Comparison of ENCODE assay signal across 8 cellular contexts in genomic region chr10:68471586-68472408, GRCh38. TPM values are rescaled to one million over a fixed set of nuclear protein-coding genes. Genes with fewer than 3 reads are reported as not detected.
DNase-seq lines count a peak whose midpoint lies in the region; ATAC-seq and TF ChIP-seq lines count a peak whose summit lies in the region.

A gene with protein sequence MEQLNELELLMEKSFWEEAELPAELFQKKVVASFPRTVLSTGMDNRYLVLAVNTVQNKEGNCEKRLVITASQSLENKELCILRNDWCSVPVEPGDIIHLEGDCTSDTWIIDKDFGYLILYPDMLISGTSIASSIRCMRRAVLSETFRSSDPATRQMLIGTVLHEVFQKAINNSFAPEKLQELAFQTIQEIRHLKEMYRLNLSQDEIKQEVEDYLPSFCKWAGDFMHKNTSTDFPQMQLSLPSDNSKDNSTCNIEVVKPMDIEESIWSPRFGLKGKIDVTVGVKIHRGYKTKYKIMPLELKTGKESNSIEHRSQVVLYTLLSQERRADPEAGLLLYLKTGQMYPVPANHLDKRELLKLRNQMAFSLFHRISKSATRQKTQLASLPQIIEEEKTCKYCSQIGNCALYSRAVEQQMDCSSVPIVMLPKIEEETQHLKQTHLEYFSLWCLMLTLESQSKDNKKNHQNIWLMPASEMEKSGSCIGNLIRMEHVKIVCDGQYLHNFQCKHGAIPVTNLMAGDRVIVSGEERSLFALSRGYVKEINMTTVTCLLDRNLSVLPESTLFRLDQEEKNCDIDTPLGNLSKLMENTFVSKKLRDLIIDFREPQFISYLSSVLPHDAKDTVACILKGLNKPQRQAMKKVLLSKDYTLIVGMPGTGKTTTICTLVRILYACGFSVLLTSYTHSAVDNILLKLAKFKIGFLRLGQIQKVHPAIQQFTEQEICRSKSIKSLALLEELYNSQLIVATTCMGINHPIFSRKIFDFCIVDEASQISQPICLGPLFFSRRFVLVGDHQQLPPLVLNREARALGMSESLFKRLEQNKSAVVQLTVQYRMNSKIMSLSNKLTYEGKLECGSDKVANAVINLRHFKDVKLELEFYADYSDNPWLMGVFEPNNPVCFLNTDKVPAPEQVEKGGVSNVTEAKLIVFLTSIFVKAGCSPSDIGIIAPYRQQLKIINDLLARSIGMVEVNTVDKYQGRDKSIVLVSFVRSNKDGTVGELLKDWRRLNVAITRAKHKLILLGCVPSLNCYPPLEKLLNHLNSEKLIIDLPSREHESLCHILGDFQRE (minus strand): TSS chr10:68471973. CDS start chr10:68471864, 109 bp downstream.

- H2BK120ac ChIP-seq in IMR-90 (ENCODE audit: low read depth, low read length) = peak within 1 kb of the TSS; percentile 98

- H4K20me1 ChIP-seq in IMR-90 (ENCODE audit: insufficient read depth, low read length) (no peaks in the 10 kb centered on the region), PC-3 (ENCODE audit: low read length) (no peaks in the 10 kb centered on the region)

- peak within 1 kb of the TSS; percentile 100 for H2AFZ ChIP-seq in IMR-90 (replicated peaks; ENCODE audit: low read length, poor library complexity)
- peak within 1 kb of the TSS; percentile 87 for H2AFZ ChIP-seq in PC-3 (ENCODE audit: low read length)

- H2AK5ac ChIP-seq in IMR-90 (ENCODE audit: low read depth, low read length) = peak within 1 kb of the TSS; percentile 37; the same call in 1 of the 2 replicates

- peaks cover 27% of the 10 kb centered on the region for H3K4me1 Mint-ChIP-seq in activated T-cell treated with anti-CD3 and anti-CD28 coated beads, Interleukin-2, amount 50 U/mL, for 24 hours (ENCODE audit: low read depth)

- DNase-seq in DMS53 (lab: John Stamatoyannopoulos, UW) (peak; percentile 92), IMR-90 (peak; percentile 50), PC-3 (peak; percentile 93)
- peak; percentile 90 for DNase-seq in activated T-cell treated with anti-CD3 and anti-CD28 coated beads, Interleukin-2, amount 50 U/mL, for 24 hours
- peak; percentile 45 to 71 for DNase-seq in stimulated activated CD8-positive, alpha-beta memory T cell treated with anti-CD3 and anti-CD28 coated beads, Interleukin-7, amount 100 ng/mL, for 4 hours (ENCODE audit: low read depth in 2 of 2)

- H3K23ac ChIP-seq in IMR-90 (ENCODE audit: low read depth, low read length) = peak within 1 kb of the TSS; percentile 95; the same call in 1 of the 2 replicates

- H2BK5ac ChIP-seq in IMR-90 (ENCODE audit: low read depth, low read length, poor library complexity, severe bottlenecking) = peak within 1 kb of the TSS; percentile 93

- H3K4me3 ChIP-seq in IMR-90 (ENCODE audit: insufficient read depth, low read depth, low read length) = peak within 1 kb of the TSS; percentile 84
- H3K4me3 ChIP-seq in PC-3 (ENCODE audit: low read length) = peak within 1 kb of the TSS; percentile 86
- peak within 1 kb of the TSS; percentile 71 to 77 for H3K4me3 ChIP-seq in esophagus (ENCODE audit: low read depth in 1 of 2, low read length in 2 of 2)
- peak within 1 kb of the TSS; percentile 77 to 95 for H3K4me3 ChIP-seq in muscle layer of duodenum (ENCODE audit: low read depth in 1 of 2, low read length in 2 of 2)

- no peaks in the 10 kb centered on the region for H3K9me3 Mint-ChIP-seq in activated T-cell treated with anti-CD3 and anti-CD28 coated beads, Interleukin-2, amount 50 U/mL, for 24 hours

- ATAC-seq in GM21528 (IDR thresholded peaks at IDR 0.05; ENCODE audit: low FRiP score, unreplicated experiment) = peak; percentile 90
- ATAC-seq in IMR-90 (ENCODE audit: low read depth) = peak; percentile 90
- peak; percentile 81 for ATAC-seq in PC-3

- no peaks in the 10 kb centered on the region for H3K9me1 ChIP-seq in IMR-90 (ENCODE audit: insufficient read depth, low read length)

- intact Hi-C loops in IMR-90 (cut with micrococcal nuclease) (no loop called here), PC-3 (cut with micrococcal nuclease) (loop anchor here (10.0 kb wide), 1 partner anchor 253 kb away; the partner anchor contains the start of gene CCAR1)

- H2BK15ac ChIP-seq in IMR-90 (ENCODE audit: low read depth, low read length) = peak within 1 kb of the TSS; percentile 80; the same call in 1 of the 3 replicates

- H3K27ac ChIP-seq in IMR-90 (ENCODE audit: insufficient read depth, low read length) = peak within 1 kb of the TSS; percentile 93
- peak within 1 kb of the TSS; percentile 80 for H3K27ac ChIP-seq in PC-3 (ENCODE audit: low read length)
- peak within 1 kb of the TSS; percentile 35 to 47 for H3K27ac ChIP-seq in esophagus (ENCODE audit: low read depth in 2 of 2, low read length in 1 of 2)
- no peak within 1 kb of the TSS for H3K27ac ChIP-seq in muscle layer of duodenum (ENCODE audit: low read length)

- POLR2A ChIA-PET in IMR-90 (lab: Charles Lee; ENCODE audit: unreplicated experiment) (no interaction called here), PC-3 (lab: Charles Lee; ENCODE audit: unreplicated experiment) (interaction anchor here (0.6 to 0.7 kb wide), 2 partner anchors 26 to 1912 kb away, joined by 3 to 4 read pairs; no protein-coding TSS in a partner anchor)

- H3K56ac ChIP-seq in IMR-90 (ENCODE audit: extremely low read depth, insufficient read depth, low read length) = peak within 1 kb of the TSS; percentile 95

- peak within 1 kb of the TSS; percentile 65 for H4K5ac ChIP-seq in IMR-90 (ENCODE audit: low read depth, low read length)

- H3K27me3 ChIP-seq in IMR-90 (ENCODE audit: control insufficient read depth, insufficient read depth, low read length) (no peaks in the 10 kb centered on the region), PC-3 (ENCODE audit: low read length) (no peaks in the 10 kb centered on the region), esophagus (ENCODE audit: control insufficient read depth in 1 of 2, insufficient read depth in 2 of 2, low read length in 2 of 2) (no peaks in the 10 kb centered on the region), muscle layer of duodenum (ENCODE audit: low read depth, low read length) (no peaks in the 10 kb centered on the region)

- H3K4me2 ChIP-seq in IMR-90 (ENCODE audit: low read depth, low read length) (peak within 1 kb of the TSS; percentile 98), PC-3 (ENCODE audit: low read length) (peak within 1 kb of the TSS; percentile 96)

- WGBS in IMR-90 (ENCODE audit: extremely low coverage in 2 of 2, insufficient read length in 1 of 2), 2 experiments = 4% methylated on average over 23 of the region's 46 CpGs; no CpG with 5 or more reads in 1 of the 2 experiments
- WGBS in esophagus, 2 donors = 2 to 4% methylated on average over 42 to 46 of the region's 46 CpGs

- H3K9me2 ChIP-seq in PC-3 (replicated peaks; ENCODE audit: low read length) = no peaks in the 10 kb centered on the region

- H3K9me3 ChIP-seq in IMR-90 (ENCODE audit: control insufficient read depth, insufficient read depth, low read length) (no peaks in the 10 kb centered on the region), PC-3 (ENCODE audit: low read length) (no peaks in the 10 kb centered on the region), esophagus (ENCODE audit: control insufficient read depth in 2 of 2, insufficient read depth in 1 of 2, low read depth in 1 of 2, low read length in 1 of 2) (no peaks in the 10 kb centered on the region), muscle layer of duodenum (ENCODE audit: control insufficient read depth in 1 of 2, low read length in 2 of 2) (no peaks in the 10 kb centered on the region)

- peak within 1 kb of the TSS; percentile 95; the same call in 1 of the 2 replicates for H4K91ac ChIP-seq in IMR-90 (ENCODE audit: insufficient read depth, low read depth, low read length)

- peak within 1 kb of the TSS; percentile 75 for H2AK9ac ChIP-seq in IMR-90 (replicated peaks; ENCODE audit: low read depth, low read length, poor library complexity)

- no peak for TF ChIP-seq RAD21 in IMR-90 (IDR thresholded peaks at IDR 0.05; ENCODE audit: low read length)

- CTCF ChIA-PET in IMR-90 (lab: Yijun Ruan, JAX) = no interaction called here
- CTCF ChIA-PET in PC-3 (lab: Charles Lee) = no interaction called here

- H3K4me1 ChIP-seq in IMR-90 (ENCODE audit: control insufficient read depth, insufficient read depth, low read length) (0 out of 2 replicates have a peak, but pooled peaks cover 2% of the 10 kb centered on the region), PC-3 (ENCODE audit: insufficient read depth, low read length) (peaks cover 16% of the 10 kb centered on the region), esophagus (ENCODE audit: control insufficient read depth in 2 of 2, insufficient read depth in 2 of 2, low read length in 1 of 2) (no peaks in the 10 kb centered on the region), muscle layer of duodenum (ENCODE audit: control insufficient read depth in 1 of 2, insufficient read depth in 2 of 2, low read length in 2 of 2) (peaks cover 0 to 7% of the 10 kb centered on the region in 2 donors)

- peak within 1 kb of the TSS; percentile 97 for H3K27ac Mint-ChIP-seq in activated T-cell treated with anti-CD3 and anti-CD28 coated beads, Interleukin-2, amount 50 U/mL, for 24 hours

- peak within 1 kb of the TSS; percentile 92 for H3K9ac ChIP-seq in IMR-90 (ENCODE audit: low read depth, low read length)
- peak within 1 kb of the TSS; percentile 92 for H3K9ac ChIP-seq in PC-3 (ENCODE audit: low read length)

- H3K36me3 Mint-ChIP-seq in activated T-cell treated with anti-CD3 and anti-CD28 coated beads, Interleukin-2, amount 50 U/mL, for 24 hours (ENCODE audit: low read depth) = peaks cover 49% of the 10 kb centered on the region

- peak within 1 kb of the TSS; percentile 99 for H3K14ac ChIP-seq in IMR-90 (replicated peaks; ENCODE audit: low read depth, low read length)

- no peaks in the 10 kb centered on the region for H3K27me3 Mint-ChIP-seq in activated T-cell treated with anti-CD3 and anti-CD28 coated beads, Interleukin-2, amount 50 U/mL, for 24 hours

- TF ChIP-seq CTCF in IMR-90 (conservative IDR thresholded peaks at IDR 0.05; ENCODE audit: low read depth, low read length) (no peak), PC-3 (conservative IDR thresholded peaks at IDR 0.05; ENCODE audit: low read depth, low read length) (no peak)

- H4K8ac ChIP-seq in IMR-90 (ENCODE audit: low read depth in 2 of 2, low read length in 2 of 2) = peak within 1 kb of the TSS; percentile 58 to 97

- no peak for TF ChIP-seq POLR2A in IMR-90 (IDR thresholded peaks at IDR 0.05; ENCODE audit: low read depth, low read length)

- H3K36me3 ChIP-seq in IMR-90 (ENCODE audit: control insufficient read depth, insufficient read depth, low read length) (no peaks in the 10 kb centered on the region), PC-3 (ENCODE audit: low read depth, low read length) (peaks cover 20% of the 10 kb centered on the region), esophagus (ENCODE audit: control insufficient read depth in 2 of 2, insufficient read depth in 2 of 2, low read length in 1 of 2) (no peaks in the 10 kb centered on the region), muscle layer of duodenum (ENCODE audit: control insufficient read depth in 1 of 2, insufficient read depth in 2 of 2, low read length in 2 of 2) (no peaks in the 10 kb centered on the region)

- in situ Hi-C loops in IMR-90 (cut with MboI; ENCODE audit: low sequenced_read_pairs) = no loop called here

- H3K79me1 ChIP-seq in IMR-90 (ENCODE audit: low read depth in 1 of 2, low read length in 2 of 2) = peaks cover 12 to 34% of the 10 kb centered on the region in 2 experiments

- H3K4ac ChIP-seq in IMR-90 (ENCODE audit: low read depth, low read length) = peak within 1 kb of the TSS; percentile 99

- no peaks in the 10 kb centered on the region for H3F3A ChIP-seq in PC-3 (ENCODE audit: low read length, unreplicated experiment)

- peak within 1 kb of the TSS; percentile 78 for H3K18ac ChIP-seq in IMR-90 (ENCODE audit: low read depth, low read length)

- no TSS peak for BruUV-seq in IMR-90 (replicated peaks; lab: Mats Ljungman, UMichigan)
- BruUV-seq in PC-3 (replicated peaks; lab: Mats Ljungman, UMichigan) = TSS peak; percentile 56

- H3K4me3 Mint-ChIP-seq in activated T-cell treated with anti-CD3 and anti-CD28 coated beads, Interleukin-2, amount 50 U/mL, for 24 hours = peak within 1 kb of the TSS; percentile 96

- peak within 1 kb of the TSS; percentile 54; the same call in 1 of the 2 replicates for H2BK20ac ChIP-seq in IMR-90 (ENCODE audit: low read depth, low read length)

- dilution Hi-C loops in IMR-90 (cut with HindIII; ENCODE audit: low sequenced_read_pairs, unreplicated experiment) = no loop called here

- peaks cover 38% of the 10 kb centered on the region for H3K79me2 ChIP-seq in PC-3 (ENCODE audit: low read length)

RNA-seq across cellular contexts. Expression of the gene that starts here (rescaled TPM):
- total RNA-seq in IMR-90 (2012; rRNA removed) (5.6 and 10.0 TPM in 2 replicates), PC-3 (2014; rRNA removed) (29.5 and 38.7 TPM in 2 replicates)
- polyA plus RNA-seq in IMR-90 (2012; rRNA removed) (3.3 and 3.9 TPM in 2 replicates), esophagus (1 to 10 TPM; 1.8 TPM)
- 0.34 and 0.41 TPM in 2 replicates for polyA plus RNA-seq in IMR-90 (2012; cell fraction: cytosol; rRNA removed)
- 0.61 and 4.2 TPM in 2 replicates for polyA plus RNA-seq in IMR-90 (2012; cell fraction: nucleus; rRNA removed; ENCODE audit: low replicate concordance)
